In the genomic region with DNA sequence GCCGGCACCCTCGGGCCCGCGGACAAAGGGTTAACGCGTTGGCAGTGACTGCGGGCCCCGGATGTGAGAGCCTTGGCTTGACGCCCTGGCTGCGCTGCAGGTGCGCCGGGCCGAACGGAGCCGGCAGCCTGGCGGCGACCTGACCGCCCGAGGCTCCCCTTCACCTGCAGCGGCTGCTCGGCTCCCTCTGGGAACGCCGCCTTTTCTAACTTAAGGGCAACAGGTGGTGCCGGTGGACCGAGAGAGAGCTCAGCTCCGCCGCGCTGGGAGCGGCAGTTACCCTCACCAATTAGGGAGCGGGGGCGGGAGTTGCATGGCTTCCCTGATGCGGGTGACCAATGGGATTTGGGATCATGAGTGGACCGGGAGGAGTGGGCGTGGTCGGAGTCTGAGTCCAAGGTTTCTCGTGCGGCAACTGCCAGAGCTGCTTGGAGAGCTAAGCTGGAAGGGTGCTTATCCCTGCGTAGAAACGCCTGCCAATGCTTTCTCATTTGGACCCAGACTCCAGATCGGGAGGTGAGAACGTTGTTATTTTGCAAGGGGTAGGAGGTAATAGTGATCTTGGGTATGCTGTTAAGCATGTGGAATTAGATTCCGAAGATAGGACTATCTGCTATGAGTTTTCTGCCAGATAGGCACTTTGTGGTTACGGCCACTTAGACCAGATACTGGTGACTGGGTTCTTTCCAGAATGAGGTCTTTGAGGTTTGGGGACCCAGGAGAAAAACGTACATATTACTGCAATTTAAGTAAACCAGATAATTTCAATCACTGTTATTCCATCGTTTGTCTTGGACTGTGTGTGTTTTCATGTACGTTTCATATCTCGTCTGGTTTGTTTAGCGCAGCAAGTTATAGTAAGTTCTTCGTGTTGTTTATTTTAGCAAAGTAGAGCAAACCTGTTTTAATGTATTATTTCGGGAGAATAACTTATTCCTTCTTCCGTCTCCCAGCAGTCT, we compare ENCODE assay signal across 8 cellular contexts. TPM values are rescaled to one million over a fixed set of nuclear protein-coding genes. Genes with fewer than 3 reads are reported as not detected.
A peak's percentile ranks its signal among the peaks of the same experiment; 100 is the strongest.
DNase-seq lines count a peak whose midpoint lies in the region; ATAC-seq and TF ChIP-seq lines count a peak whose summit lies in the region.

A gene with protein sequence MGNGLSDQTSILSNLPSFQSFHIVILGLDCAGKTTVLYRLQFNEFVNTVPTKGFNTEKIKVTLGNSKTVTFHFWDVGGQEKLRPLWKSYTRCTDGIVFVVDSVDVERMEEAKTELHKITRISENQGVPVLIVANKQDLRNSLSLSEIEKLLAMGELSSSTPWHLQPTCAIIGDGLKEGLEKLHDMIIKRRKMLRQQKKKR (plus strand): TSS at position 421 of the 959 bp plus-strand sequence. CDS start 622 bp downstream, outside the sequence.

- H3K9me3 Mint-ChIP-seq in activated T-helper 1 cell treated with anti-CD3 and anti-CD28 coated beads, Interleukin-12 subunit alpha, Interleukin-12 subunit beta, Interleukin-2, Interleukin-4 antibody, amounts not matched to agents 30 ng/mL and 10 ng/mL and 1 ng/mL, durations not matched to agents 14 hours and 24 hours and 36 hours: no peaks in the 10 kb centered on the region

- H3K36me3 ChIP-seq in esophagus squamous epithelium (no peaks in the 10 kb centered on the region), muscle layer of duodenum (ENCODE audit: control insufficient read depth in 1 of 2, insufficient read depth in 2 of 2, low read length in 2 of 2) (no peaks in the 10 kb centered on the region)

- no peaks in the 10 kb centered on the region for H3K27me3 ChIP-seq in esophagus squamous epithelium
- H3K27me3 ChIP-seq in muscle layer of duodenum (ENCODE audit: low read depth, low read length): no peaks in the 10 kb centered on the region

- in situ Hi-C loops in KBM-7 (cut with MboI; ENCODE audit: low pct_unique_long_range_greater_than_20kb, low sequenced_read_pairs): loop anchor here (25.0 kb wide), 1 partner anchor 425 kb away; no protein-coding TSS in a partner anchor

- no peaks in the 10 kb centered on the region for H3K27me3 Mint-ChIP-seq in activated T-helper 1 cell treated with anti-CD3 and anti-CD28 coated beads, Interleukin-12 subunit alpha, Interleukin-12 subunit beta, Interleukin-2, Interleukin-4 antibody, amounts not matched to agents 30 ng/mL and 10 ng/mL and 1 ng/mL, durations not matched to agents 14 hours and 24 hours and 36 hours (ENCODE audit: insufficient read depth)

- peak in 3 of 4 donors; percentile 69 to 92 (median 87) for TF ChIP-seq POLR2A in esophagus squamous epithelium (IDR thresholded peaks at IDR 0.05)

- peaks cover 0 to 43% (median 3%) of the 10 kb centered on the region in 3 donors for H3K4me1 ChIP-seq in esophagus squamous epithelium
- H3K4me1 ChIP-seq in muscle layer of duodenum (ENCODE audit: control insufficient read depth in 1 of 2, insufficient read depth in 2 of 2, low read length in 2 of 2): peaks cover 0 to 13% of the 10 kb centered on the region in 2 donors

- 3 to 8% methylated on average over 10 to 13 of the region's 51 CpGs for WGBS in esophagus squamous epithelium, 2 donors

- H3K4me3 Mint-ChIP-seq in activated T-helper 1 cell treated with anti-CD3 and anti-CD28 coated beads, Interleukin-12 subunit alpha, Interleukin-12 subunit beta, Interleukin-2, Interleukin-4 antibody, amounts not matched to agents 30 ng/mL and 10 ng/mL and 1 ng/mL, durations not matched to agents 14 hours and 24 hours and 36 hours: peak within 1 kb of the TSS; percentile 95

- H3K27ac ChIP-seq in esophagus squamous epithelium (peak within 1 kb of the TSS; percentile 91 to 95 (median 92)), muscle layer of duodenum (ENCODE audit: low read length) (peak within 1 kb of the TSS; percentile 95)

- peak in 2 of 6 experiments; percentile 34 to 50 for TF ChIP-seq CTCF in esophagus squamous epithelium (IDR thresholded peaks at IDR 0.05)

- H3K9me3 ChIP-seq in esophagus squamous epithelium (no peaks in the 10 kb centered on the region), muscle layer of duodenum (ENCODE audit: control insufficient read depth in 1 of 2, low read length in 2 of 2) (no peaks in the 10 kb centered on the region)

- H3K36me3 Mint-ChIP-seq in activated T-helper 1 cell treated with anti-CD3 and anti-CD28 coated beads, Interleukin-12 subunit alpha, Interleukin-12 subunit beta, Interleukin-2, Interleukin-4 antibody, amounts not matched to agents 30 ng/mL and 10 ng/mL and 1 ng/mL, durations not matched to agents 14 hours and 24 hours and 36 hours (ENCODE audit: low read depth): no peaks in the 10 kb centered on the region

- peak within 1 kb of the TSS; percentile 87 for H3K27ac Mint-ChIP-seq in activated T-helper 1 cell treated with anti-CD3 and anti-CD28 coated beads, Interleukin-12 subunit alpha, Interleukin-12 subunit beta, Interleukin-2, Interleukin-4 antibody, amounts not matched to agents 30 ng/mL and 10 ng/mL and 1 ng/mL, durations not matched to agents 14 hours and 24 hours and 36 hours

- DNase-seq in DMS153 treated with DMSO at 0.1 percent for 48 hours (lab: John Stamatoyannopoulos, UW; ENCODE audit: unreplicated experiment) (peak; percentile 99), KBM-7 (peak; percentile 98), RKO (ENCODE audit: low spot score) (peak; percentile 97), esophagus squamous epithelium (lab: John Stamatoyannopoulos, UW) (peak; percentile 92)
- DNase-seq in activated T-helper 1 cell treated with anti-CD3 and anti-CD28 coated beads, Interleukin-12 subunit alpha, Interleukin-12 subunit beta, Interleukin-2, Interleukin-4 antibody, amounts not matched to agents 30 ng/mL and 10 ng/mL and 1 ng/mL, durations not matched to agents 14 hours and 24 hours and 36 hours (ENCODE audit: low spot score): peak; percentile 90
- DNase-seq in stimulated activated CD8-positive, alpha-beta memory T cell treated with anti-CD3 and anti-CD28 coated beads, Interleukin-7, amount 100 ng/mL, for 24 hours (ENCODE audit: low read depth): peak; percentile 76

- H3K4me3 ChIP-seq in esophagus squamous epithelium (peak within 1 kb of the TSS; percentile 76 to 91 (median 78)), muscle layer of duodenum (ENCODE audit: low read depth in 1 of 2, low read length in 2 of 2) (peak within 1 kb of the TSS; percentile 84 to 97)

- peaks cover 32% of the 10 kb centered on the region for H3K4me1 Mint-ChIP-seq in activated T-helper 1 cell treated with anti-CD3 and anti-CD28 coated beads, Interleukin-12 subunit alpha, Interleukin-12 subunit beta, Interleukin-2, Interleukin-4 antibody, amounts not matched to agents 30 ng/mL and 10 ng/mL and 1 ng/mL, durations not matched to agents 14 hours and 24 hours and 36 hours (ENCODE audit: low read depth)

- intact Hi-C loops in activated T-helper 1 cell treated with anti-CD3 and anti-CD28 coated beads, Interleukin-12 subunit alpha, Interleukin-12 subunit beta, Interleukin-2, Interleukin-4 antibody, amounts not matched to agents 30 ng/mL and 10 ng/mL and 1 ng/mL, durations not matched to agents 14 hours and 24 hours and 36 hours (cut with micrococcal nuclease): loop anchor here (2.0 to 10.0 kb wide), 6 partner anchors 35 to 575 kb away; no protein-coding TSS in a partner anchor
- intact Hi-C loops in esophagus squamous epithelium (cut with DNase I): no loop called here

- ATAC-seq in GM21723 (IDR thresholded peaks at IDR 0.05; ENCODE audit: unreplicated experiment): peak; percentile 87

RNA-seq across cellular contexts. Expression of the gene that starts here (rescaled TPM):
- 9.5 and 10.2 TPM in 2 replicates for total RNA-seq in activated T-helper 1 cell treated with anti-CD3 and anti-CD28 coated beads, Interleukin-12 subunit alpha, Interleukin-12 subunit beta, Interleukin-2, Interleukin-4 antibody, amounts not matched to agents 30 ng/mL and 10 ng/mL and 1 ng/mL, durations not matched to agents 14 hours and 24 hours and 36 hours
- total RNA-seq in esophagus squamous epithelium: 100 to 1,000 TPM in 1 of 4 donors, 10 to 100 TPM in 3; 40.5 to 102 (median 48.5) TPM

Comparison
In these comparisons a context has a peak if more than half of its experiments do, and no peak if none do; other contexts are left out.
1. Peak in every context shown above with its lines: DNase-seq, ATAC-seq, H3K4me3 ChIP-seq and H3K27ac ChIP-seq.